ENCODE assay signal across 8 cellular contexts in genomic region chr10:59906417-59907202, GRCh38. TPM values are rescaled to one million over a fixed set of nuclear protein-coding genes. Genes with fewer than 3 reads are reported as not detected.
DNase-seq lines count a peak whose midpoint lies in the region; ATAC-seq and TF ChIP-seq lines count a peak whose summit lies in the region.

Gene CCDC6 (minus strand): TSS chr10:59906556. CDS start chr10:59906424, 132 bp downstream.

- H3K9me3 ChIP-seq in SK-N-MC (ENCODE audit: low read depth, low read length) (no peaks in the 10 kb centered on the region), osteoblast (ENCODE audit: low read depth, low read length) (no peaks in the 10 kb centered on the region), thoracic aorta (no peaks in the 10 kb centered on the region)

- H3K9ac ChIP-seq in SK-N-MC (ENCODE audit: insufficient read length), result peak within 1 kb of the TSS; percentile 82

- no peaks in the 10 kb centered on the region for H3K36me3 ChIP-seq in SK-N-MC (ENCODE audit: insufficient read depth, low read length)
- no peaks in the 10 kb centered on the region for H3K36me3 ChIP-seq in osteoblast (ENCODE audit: insufficient read depth, low read length)
- H3K36me3 ChIP-seq in thoracic aorta, result no peaks in the 10 kb centered on the region

- POLR2A ChIA-PET in GM10248 (lab: Yijun Ruan, JAX), result interaction anchor here (0.6 kb wide), 1 partner anchor 1192 kb away, joined by 4 read pairs; no protein-coding TSS in a partner anchor

- CTCF ChIA-PET in GM10248 (lab: Yijun Ruan, JAX), result interaction anchor here (0.9 to 9.6 kb wide), 36 partner anchors 9 to 490 kb away, joined by 3 to 73 read pairs (median 4); partner anchors contain the start of gene SLC16A9

- peak; percentile 72 for ATAC-seq in HG02571 (IDR thresholded peaks at IDR 0.05; ENCODE audit: unreplicated experiment)
- peak; percentile 73 for ATAC-seq in thoracic aorta (ENCODE audit: insufficient number of reproducible peaks, low FRiP score, low read depth)

- H3K4me2 ChIP-seq in osteoblast (ENCODE audit: insufficient read depth, low read length), result peak within 1 kb of the TSS; percentile 84

- peak within 1 kb of the TSS; percentile 93 for H2AFZ ChIP-seq in osteoblast (ENCODE audit: low read length)

- H3K27ac ChIP-seq in SK-N-MC, result peak within 1 kb of the TSS; percentile 98; the same call in 1 of the 2 replicates
- H3K27ac ChIP-seq in osteoblast (ENCODE audit: low read depth, low read length), result peak within 1 kb of the TSS; percentile 95
- peak within 1 kb of the TSS; percentile 95 to 98 for H3K27ac ChIP-seq in thoracic aorta

- peaks cover 44% of the 10 kb centered on the region for H3K79me2 ChIP-seq in osteoblast (ENCODE audit: insufficient read depth, low read length)

- no peaks in the 10 kb centered on the region for H3K27me3 ChIP-seq in osteoblast (ENCODE audit: insufficient read depth, low read length)
- no peaks in the 10 kb centered on the region for H3K27me3 ChIP-seq in thoracic aorta (replicated peaks; ENCODE audit: insufficient read depth)

- DNase-seq in GM10248 (ENCODE audit: extremely low spot score), result peak; percentile 87
- DNase-seq in NB4 (ENCODE audit: low read depth), result peak; percentile 96
- DNase-seq in SK-N-MC (ENCODE audit: low read depth, low spot score), result no peak
- peak; percentile 95 for DNase-seq in activated naive CD4-positive, alpha-beta T cell treated with anti-CD3 and anti-CD28 coated beads, Interleukin-2, amount 50 U/mL, for 16 hours
- DNase-seq in globus pallidus (ENCODE audit: low spot score), result peak; percentile 94
- peak; percentile 96 for DNase-seq in osteoblast (ENCODE audit: insufficient read length, low spot score, missing footprints)
- DNase-seq in thoracic aorta (ENCODE audit: low spot score), result peak; percentile 83

- TF ChIP-seq CTCF in GM10248 (IDR thresholded peaks at IDR 0.05; ENCODE audit: control extremely low read depth, extremely low read depth, low read depth, missing control alignments) (peak; percentile 71), NB4 (IDR thresholded peaks at IDR 0.05; ENCODE audit: low read depth, low read length) (peak; percentile 62), osteoblast (IDR thresholded peaks at IDR 0.05; ENCODE audit: extremely low read depth, low read depth, low read length) (peak; percentile 51), thoracic aorta (IDR thresholded peaks at IDR 0.05) (peak; percentile 88)

- peaks cover 25% of the 10 kb centered on the region for H3K4me1 ChIP-seq in osteoblast (ENCODE audit: insufficient read depth, low read length)
- peaks cover 3 to 54% of the 10 kb centered on the region in 2 donors for H3K4me1 ChIP-seq in thoracic aorta (ENCODE audit: control insufficient read depth in 1 of 2, low read depth in 2 of 2)

- peak; percentile 71 for TF ChIP-seq POLR2A in NB4 (IDR thresholded peaks at IDR 0.05; ENCODE audit: extremely low read depth, insufficient read length)

- peaks cover 22% of the 10 kb centered on the region for H4K20me1 ChIP-seq in osteoblast (ENCODE audit: insufficient read depth, low read length)

- H3K4me3 ChIP-seq in NB4 (ENCODE audit: low read depth, low read length) (peak within 1 kb of the TSS; percentile 90), SK-N-MC (peak within 1 kb of the TSS; percentile 80), osteoblast (ENCODE audit: insufficient read depth, low read length) (peak within 1 kb of the TSS; percentile 97), thoracic aorta (peak within 1 kb of the TSS; percentile 95)

RNA-seq across cellular contexts. Expression of gene CCDC6, which starts in this region (rescaled TPM):
- total RNA-seq in osteoblast, result 51.8 and 58.3 TPM in 2 replicates
- 10 to 100 TPM; 69.3 to 70.9 TPM for total RNA-seq in thoracic aorta
